In the genomic region with DNA sequence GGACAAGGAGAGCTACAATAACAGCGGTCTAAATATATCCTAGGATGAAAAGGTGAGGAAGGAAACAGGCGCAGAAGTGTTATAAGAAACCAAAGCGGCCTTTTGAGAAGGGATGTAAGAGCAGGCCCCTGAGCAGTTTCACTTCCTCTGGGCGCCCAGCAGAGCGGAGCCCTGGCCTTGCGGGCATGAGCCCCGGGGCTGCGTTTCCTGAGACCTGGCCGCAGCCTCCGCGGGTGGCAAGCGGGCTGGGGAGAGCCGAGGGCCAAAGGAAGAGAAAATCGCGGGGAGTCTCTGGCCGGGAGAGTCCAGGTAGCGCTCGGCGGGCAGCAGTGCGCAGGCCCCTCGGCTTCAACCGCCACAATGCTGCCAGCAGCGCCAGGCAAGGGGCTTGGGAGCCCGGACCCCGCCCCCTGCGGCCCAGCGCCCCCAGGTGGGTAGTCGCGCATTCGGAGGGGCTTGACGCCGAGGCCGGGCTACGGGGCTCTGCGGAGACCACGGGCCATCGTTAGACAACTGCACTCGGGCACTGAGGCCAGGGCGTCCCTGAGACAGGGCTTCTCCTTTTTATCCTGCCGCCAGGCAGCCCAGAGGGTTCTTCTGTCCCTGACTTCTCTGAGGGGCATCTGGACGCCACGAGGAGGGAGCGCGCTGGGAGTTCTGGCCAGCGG, we compare ENCODE assay signal across 8 cellular contexts. TPM values are rescaled to one million over a fixed set of nuclear protein-coding genes. Genes with fewer than 3 reads are reported as not detected.
DNase-seq lines count a peak whose midpoint lies in the region; ATAC-seq and TF ChIP-seq lines count a peak whose summit lies in the region.

Gene BANK1, plus strand, starts transcription at position 210 of the 668 bp plus-strand sequence. Its CDS starts 151 bp downstream, at position 361.

- no peaks in the 10 kb centered on the region for H3K79me2 ChIP-seq in GM23248 (ENCODE audit: insufficient read depth)

- WGBS in GM23248 (ENCODE audit: low coverage in 1 of 2, low lambda C conversion rate in 2 of 2, missing lambda C conversion rate in 2 of 2), 2 experiments, result 33 to 35% methylated on average over 38 to 40 of the region's 45 CpGs
- 12 to 17% methylated on average over 33 to 45 of the region's 45 CpGs for WGBS in lower leg skin, 2 donors

- H3K4me1 ChIP-seq in GM23248 (ENCODE audit: insufficient read depth) (no peaks in the 10 kb centered on the region), SJCRH30 (no peaks in the 10 kb centered on the region)

- intact Hi-C loops in lower leg skin (cut with DNase I; ENCODE audit: low total_unique reads), result no loop called here

- peak within 1 kb of the TSS; percentile 74 to 75 for H3K4me3 Mint-ChIP-seq in effector memory CD8-positive, alpha-beta T cell
- peak within 1 kb of the TSS; percentile 59 for H3K4me3 Mint-ChIP-seq in stimulated activated effector memory CD8-positive, alpha-beta T cell treated with anti-CD3 and anti-CD28 coated beads, Interleukin-12 subunit alpha, Interleukin-12 subunit beta, amount 100 ng/mL, for 72 hours

- no peaks in the 10 kb centered on the region for H3K9me2 ChIP-seq in GM23248 (ENCODE audit: insufficient read depth)

- DNase-seq in GM10248 (ENCODE audit: extremely low spot score) (peak; percentile 85), GM23248 (no peak), LHCN-M2 (ENCODE audit: low read depth) (peak; percentile 5), lower leg skin (ENCODE audit: low spot score in 2 of 2) (peak in 1 of 2 donors; percentile 84), SJCRH30 (no peak)
- peak; percentile 14 to 29 (median 16) for DNase-seq in effector memory CD8-positive, alpha-beta T cell
- peak; percentile 13 to 60 for DNase-seq in stimulated activated effector memory CD8-positive, alpha-beta T cell treated with anti-CD3 and anti-CD28 coated beads, Interleukin-12 subunit alpha, Interleukin-12 subunit beta, amount 100 ng/mL, for 72 hours (ENCODE audit: low spot score in 2 of 2)

- in situ Hi-C loops in GM23248 (cut with MboI), result no loop called here

- peak within 1 kb of the TSS; percentile 29 for H3K4me2 ChIP-seq in GM23248 (ENCODE audit: unreplicated experiment)

- H3K27me3 ChIP-seq in GM23248 (replicated peaks; ENCODE audit: insufficient read depth), result peaks cover 7% of the 10 kb centered on the region; the same call in 1 of the 2 replicates
- no peaks in the 10 kb centered on the region for H3K27me3 ChIP-seq in SJCRH30

- H3K4me3 ChIP-seq in GM23248 (peak within 1 kb of the TSS; percentile 26; the same call in 1 of the 2 replicates), lower leg skin (ENCODE audit: low read depth, poor library complexity, severe bottlenecking) (peak within 1 kb of the TSS; percentile 26), SJCRH30 (no peak within 1 kb of the TSS)

- no peaks in the 10 kb centered on the region for H3K36me3 ChIP-seq in GM23248 (ENCODE audit: low read depth)
- H3K36me3 ChIP-seq in SJCRH30, result no peaks in the 10 kb centered on the region

- peaks cover 0 to 2% of the 10 kb centered on the region in 2 donors for H3K9me3 Mint-ChIP-seq in effector memory CD8-positive, alpha-beta T cell
- no peaks in the 10 kb centered on the region for H3K9me3 Mint-ChIP-seq in stimulated activated effector memory CD8-positive, alpha-beta T cell treated with anti-CD3 and anti-CD28 coated beads, Interleukin-12 subunit alpha, Interleukin-12 subunit beta, amount 100 ng/mL, for 72 hours

- POLR2A ChIA-PET in GM10248 (lab: Yijun Ruan, JAX), result no interaction called here

- ATAC-seq in activated CD4-positive, CD25-positive, alpha-beta regulatory T cell treated with anti-CD3 and anti-CD28 coated beads, Interleukin-2, amount 50 U/mL, for 24 hours, result peak; percentile 66 to 69
- peak; percentile 94 for ATAC-seq in effector memory CD8-positive, alpha-beta T cell (replicated peaks)
- ATAC-seq in stimulated activated effector memory CD8-positive, alpha-beta T cell treated with anti-CD3 and anti-CD28 coated beads, Interleukin-12 subunit alpha, Interleukin-12 subunit beta, amount 100 ng/mL, for 72 hours, result peak; percentile 94

- peak within 1 kb of the TSS; percentile 61; the same call in 1 of the 2 replicates for H2AFZ ChIP-seq in GM23248

- H3K27me3 Mint-ChIP-seq in effector memory CD8-positive, alpha-beta T cell, result peaks cover 0 to 16% of the 10 kb centered on the region in 2 donors

- peak; percentile 21 for TF ChIP-seq CTCF in GM10248 (IDR thresholded peaks at IDR 0.05; ENCODE audit: control extremely low read depth, extremely low read depth, low read depth, missing control alignments)
- no peak for TF ChIP-seq CTCF in lower leg skin (IDR thresholded peaks at IDR 0.05)

- H3K27ac ChIP-seq in GM23248, result no peak within 1 kb of the TSS
- no peak within 1 kb of the TSS for H3K27ac ChIP-seq in SJCRH30

- H3K9ac ChIP-seq in GM23248, result no peak within 1 kb of the TSS

- peaks cover 3% of the 10 kb centered on the region for H3K36me3 Mint-ChIP-seq in effector memory CD8-positive, alpha-beta T cell (ENCODE audit: insufficient read depth)
- no peaks in the 10 kb centered on the region for H3K36me3 Mint-ChIP-seq in stimulated activated effector memory CD8-positive, alpha-beta T cell treated with anti-CD3 and anti-CD28 coated beads, Interleukin-12 subunit alpha, Interleukin-12 subunit beta, amount 100 ng/mL, for 72 hours

- H4K20me1 ChIP-seq in GM23248 (ENCODE audit: insufficient read depth), result no peaks in the 10 kb centered on the region

- no peak for TF ChIP-seq POLR2A in lower leg skin (IDR thresholded peaks at IDR 0.05)

- H3K27ac Mint-ChIP-seq in effector memory CD8-positive, alpha-beta T cell, result peak within 1 kb of the TSS; percentile 4 to 59
- H3K27ac Mint-ChIP-seq in stimulated activated effector memory CD8-positive, alpha-beta T cell treated with anti-CD3 and anti-CD28 coated beads, Interleukin-12 subunit alpha, Interleukin-12 subunit beta, amount 100 ng/mL, for 72 hours, result peak within 1 kb of the TSS; percentile 5

- H3F3A ChIP-seq in GM23248 (ENCODE audit: insufficient read depth), result no peaks in the 10 kb centered on the region

- CTCF ChIA-PET in GM10248 (lab: Yijun Ruan, JAX), result interaction anchor here (0.8 kb wide), 1 partner anchor 53 kb away, joined by 3 read pairs; no protein-coding TSS in a partner anchor

- no peaks in the 10 kb centered on the region for H3K9me3 ChIP-seq in GM23248 (ENCODE audit: low read depth)
- H3K9me3 ChIP-seq in SJCRH30 (replicated peaks), result no peaks in the 10 kb centered on the region

- H3K4me1 Mint-ChIP-seq in effector memory CD8-positive, alpha-beta T cell (ENCODE audit: low read depth in 2 of 2), result peaks cover 4% of the 10 kb centered on the region in 2 donors
- H3K4me1 Mint-ChIP-seq in stimulated activated effector memory CD8-positive, alpha-beta T cell treated with anti-CD3 and anti-CD28 coated beads, Interleukin-12 subunit alpha, Interleukin-12 subunit beta, amount 100 ng/mL, for 72 hours, result peaks cover 7% of the 10 kb centered on the region

RNA-seq across cellular contexts. Expression of gene BANK1, which starts in this region (rescaled TPM):
- not detected in 2 replicates for total RNA-seq in GM23248 (2014; rRNA removed; shearing (Covaris generic))
- polyA plus RNA-seq in GM23248 (2016; fragmentation: Nextera tagmentation; extraction: Ambion mirVana), result not detected in 2 replicates
- total RNA-seq in LHCN-M2 (2014; rRNA removed) (0.06 TPM in 1 of 2 replicates, not detected in the other), lower leg skin (1 to 10 TPM in 2 of 4 donors, under 1 TPM in 2; 0.22 to 1.4 (median 0.96) TPM)
- 0.78 TPM for polyA plus RNA-seq in LHCN-M2 (2012)
- 0.14 and 1.1 TPM in 2 replicates for total RNA-seq in SJCRH30 (2014; rRNA removed; shearing (Covaris generic))

Comparison
In these comparisons a context has a peak if more than half of its experiments do, and no peak if none do; other contexts are left out.
1. Peak in DNase-seq in LHCN-M2; RNA of the gene not detected or under 1 TPM.
2. DNase-seq: peak in GM10248 (single experiment), effector memory CD8-positive, alpha-beta T cell (3 of 3) and stimulated activated effector memory CD8-positive, alpha-beta T cell treated with anti-CD3 and anti-CD28 coated beads, Interleukin-12 subunit alpha, Interleukin-12 subunit beta, amount 100 ng/mL, for 72 hours (2 of 2); none in GM23248 (single experiment) and SJCRH30 (0 of 2).
3. Peak in every context shown above with its lines, with median percentiles within 50 percentile points of each other: ATAC-seq.